Comparison of ENCODE assay signal across 2 cellular contexts in the genomic region with DNA sequence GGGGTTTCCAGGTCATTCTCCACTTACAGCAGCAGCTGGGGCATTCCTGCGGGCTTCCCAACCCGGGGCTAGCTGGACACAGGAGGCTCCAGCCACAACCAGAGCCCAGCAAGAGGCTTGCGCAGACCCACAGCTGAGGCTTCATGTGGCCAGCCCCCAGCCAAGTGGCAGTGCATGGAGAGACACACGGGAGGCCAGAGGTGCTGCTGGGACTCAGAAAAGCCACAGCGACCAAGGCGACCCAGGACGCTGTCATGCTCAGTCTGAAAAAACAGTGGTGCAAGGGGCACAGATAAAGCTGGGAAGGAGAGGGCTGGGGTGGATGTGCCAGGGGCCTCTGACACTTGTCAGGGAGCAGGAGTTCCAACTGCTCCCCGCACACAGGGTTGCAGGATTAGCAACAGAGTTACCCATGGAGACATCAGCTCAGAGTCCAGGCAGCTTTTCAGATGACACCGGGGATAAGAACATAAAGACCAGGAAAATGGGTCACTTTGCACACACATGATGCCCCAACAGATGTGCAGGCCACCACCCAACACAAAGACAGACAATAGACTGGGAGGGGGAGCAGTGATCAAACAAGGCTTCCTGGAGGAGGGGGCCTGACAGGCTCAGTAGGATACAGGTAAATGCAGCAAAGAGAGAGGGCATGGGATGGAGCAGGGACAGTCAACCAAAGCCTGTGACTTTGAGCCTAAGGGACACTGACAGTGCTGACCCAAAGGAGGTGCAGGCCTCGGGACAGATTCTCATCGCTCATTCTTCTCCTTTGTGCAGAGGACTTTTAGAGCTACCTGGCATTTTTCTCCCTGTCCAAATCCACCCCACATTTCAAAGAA.
TF ChIP-seq lines count a peak whose summit lies in the region.

No MANE protein-coding gene starts in this region.

TF ChIP-seq in SK-N-SH, 30 proteins besides CTCF, POLR2A, EP300 and RAD21 (continued from another document):
- TF ChIP-seq RXRA (IDR thresholded peaks at IDR 0.05; ENCODE audit: borderline replicate concordance, low read depth) (no peak), FOSL2 (IDR thresholded peaks at IDR 0.05; ENCODE audit: borderline replicate concordance, low read depth) (no peak), JUND (IDR thresholded peaks at IDR 0.05) (no peak), NRF1 (IDR thresholded peaks at IDR 0.05; ENCODE audit: low read depth, low read length) (no peak), POLR2AphosphoS5 (IDR thresholded peaks at IDR 0.05; ENCODE audit: low read depth, low read length) (no peak), FOXM1 (IDR thresholded peaks at IDR 0.05; ENCODE audit: low read depth) (no peak), YY1 (IDR thresholded peaks at IDR 0.05; ENCODE audit: low read depth) (no peak), RFX5 (IDR thresholded peaks at IDR 0.05; ENCODE audit: low read length) (no peak), NFIC (IDR thresholded peaks at IDR 0.05; ENCODE audit: borderline replicate concordance) (no peak), TEAD4 (IDR thresholded peaks at IDR 0.05; ENCODE audit: borderline replicate concordance, insufficient read depth) (no peak)
- TF ChIP-seq, protein P1, sequence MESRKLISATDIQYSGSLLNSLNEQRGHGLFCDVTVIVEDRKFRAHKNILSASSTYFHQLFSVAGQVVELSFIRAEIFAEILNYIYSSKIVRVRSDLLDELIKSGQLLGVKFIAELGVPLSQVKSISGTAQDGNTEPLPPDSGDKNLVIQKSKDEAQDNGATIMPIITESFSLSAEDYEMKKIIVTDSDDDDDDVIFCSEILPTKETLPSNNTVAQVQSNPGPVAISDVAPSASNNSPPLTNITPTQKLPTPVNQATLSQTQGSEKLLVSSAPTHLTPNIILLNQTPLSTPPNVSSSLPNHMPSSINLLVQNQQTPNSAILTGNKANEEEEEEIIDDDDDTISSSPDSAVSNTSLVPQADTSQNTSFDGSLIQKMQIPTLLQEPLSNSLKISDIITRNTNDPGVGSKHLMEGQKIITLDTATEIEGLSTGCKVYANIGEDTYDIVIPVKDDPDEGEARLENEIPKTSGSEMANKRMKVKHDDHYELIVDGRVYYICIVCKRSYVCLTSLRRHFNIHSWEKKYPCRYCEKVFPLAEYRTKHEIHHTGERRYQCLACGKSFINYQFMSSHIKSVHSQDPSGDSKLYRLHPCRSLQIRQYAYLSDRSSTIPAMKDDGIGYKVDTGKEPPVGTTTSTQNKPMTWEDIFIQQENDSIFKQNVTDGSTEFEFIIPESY (IDR thresholded peaks at IDR 0.05; ENCODE audit: borderline replicate concordance, low read depth) = no peak
- TF ChIP-seq, protein P2, sequence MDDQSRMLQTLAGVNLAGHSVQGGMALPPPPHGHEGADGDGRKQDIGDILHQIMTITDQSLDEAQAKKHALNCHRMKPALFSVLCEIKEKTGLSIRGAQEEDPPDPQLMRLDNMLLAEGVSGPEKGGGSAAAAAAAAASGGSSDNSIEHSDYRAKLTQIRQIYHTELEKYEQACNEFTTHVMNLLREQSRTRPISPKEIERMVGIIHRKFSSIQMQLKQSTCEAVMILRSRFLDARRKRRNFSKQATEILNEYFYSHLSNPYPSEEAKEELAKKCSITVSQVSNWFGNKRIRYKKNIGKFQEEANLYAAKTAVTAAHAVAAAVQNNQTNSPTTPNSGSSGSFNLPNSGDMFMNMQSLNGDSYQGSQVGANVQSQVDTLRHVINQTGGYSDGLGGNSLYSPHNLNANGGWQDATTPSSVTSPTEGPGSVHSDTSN (IDR thresholded peaks at IDR 0.05) = no peak
- TF ChIP-seq, protein P3, sequence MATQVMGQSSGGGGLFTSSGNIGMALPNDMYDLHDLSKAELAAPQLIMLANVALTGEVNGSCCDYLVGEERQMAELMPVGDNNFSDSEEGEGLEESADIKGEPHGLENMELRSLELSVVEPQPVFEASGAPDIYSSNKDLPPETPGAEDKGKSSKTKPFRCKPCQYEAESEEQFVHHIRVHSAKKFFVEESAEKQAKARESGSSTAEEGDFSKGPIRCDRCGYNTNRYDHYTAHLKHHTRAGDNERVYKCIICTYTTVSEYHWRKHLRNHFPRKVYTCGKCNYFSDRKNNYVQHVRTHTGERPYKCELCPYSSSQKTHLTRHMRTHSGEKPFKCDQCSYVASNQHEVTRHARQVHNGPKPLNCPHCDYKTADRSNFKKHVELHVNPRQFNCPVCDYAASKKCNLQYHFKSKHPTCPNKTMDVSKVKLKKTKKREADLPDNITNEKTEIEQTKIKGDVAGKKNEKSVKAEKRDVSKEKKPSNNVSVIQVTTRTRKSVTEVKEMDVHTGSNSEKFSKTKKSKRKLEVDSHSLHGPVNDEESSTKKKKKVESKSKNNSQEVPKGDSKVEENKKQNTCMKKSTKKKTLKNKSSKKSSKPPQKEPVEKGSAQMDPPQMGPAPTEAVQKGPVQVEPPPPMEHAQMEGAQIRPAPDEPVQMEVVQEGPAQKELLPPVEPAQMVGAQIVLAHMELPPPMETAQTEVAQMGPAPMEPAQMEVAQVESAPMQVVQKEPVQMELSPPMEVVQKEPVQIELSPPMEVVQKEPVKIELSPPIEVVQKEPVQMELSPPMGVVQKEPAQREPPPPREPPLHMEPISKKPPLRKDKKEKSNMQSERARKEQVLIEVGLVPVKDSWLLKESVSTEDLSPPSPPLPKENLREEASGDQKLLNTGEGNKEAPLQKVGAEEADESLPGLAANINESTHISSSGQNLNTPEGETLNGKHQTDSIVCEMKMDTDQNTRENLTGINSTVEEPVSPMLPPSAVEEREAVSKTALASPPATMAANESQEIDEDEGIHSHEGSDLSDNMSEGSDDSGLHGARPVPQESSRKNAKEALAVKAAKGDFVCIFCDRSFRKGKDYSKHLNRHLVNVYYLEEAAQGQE (IDR thresholded peaks at IDR 0.05; ENCODE audit: low read depth, low read length) = no peak

TF ChIP-seq in SK-N-SH treated with all-trans-retinoic acid at 6 μM for 48 hours, 23 proteins besides CTCF, POLR2A, EP300 and RAD21 (continued from another document):
- TF ChIP-seq, protein P4, sequence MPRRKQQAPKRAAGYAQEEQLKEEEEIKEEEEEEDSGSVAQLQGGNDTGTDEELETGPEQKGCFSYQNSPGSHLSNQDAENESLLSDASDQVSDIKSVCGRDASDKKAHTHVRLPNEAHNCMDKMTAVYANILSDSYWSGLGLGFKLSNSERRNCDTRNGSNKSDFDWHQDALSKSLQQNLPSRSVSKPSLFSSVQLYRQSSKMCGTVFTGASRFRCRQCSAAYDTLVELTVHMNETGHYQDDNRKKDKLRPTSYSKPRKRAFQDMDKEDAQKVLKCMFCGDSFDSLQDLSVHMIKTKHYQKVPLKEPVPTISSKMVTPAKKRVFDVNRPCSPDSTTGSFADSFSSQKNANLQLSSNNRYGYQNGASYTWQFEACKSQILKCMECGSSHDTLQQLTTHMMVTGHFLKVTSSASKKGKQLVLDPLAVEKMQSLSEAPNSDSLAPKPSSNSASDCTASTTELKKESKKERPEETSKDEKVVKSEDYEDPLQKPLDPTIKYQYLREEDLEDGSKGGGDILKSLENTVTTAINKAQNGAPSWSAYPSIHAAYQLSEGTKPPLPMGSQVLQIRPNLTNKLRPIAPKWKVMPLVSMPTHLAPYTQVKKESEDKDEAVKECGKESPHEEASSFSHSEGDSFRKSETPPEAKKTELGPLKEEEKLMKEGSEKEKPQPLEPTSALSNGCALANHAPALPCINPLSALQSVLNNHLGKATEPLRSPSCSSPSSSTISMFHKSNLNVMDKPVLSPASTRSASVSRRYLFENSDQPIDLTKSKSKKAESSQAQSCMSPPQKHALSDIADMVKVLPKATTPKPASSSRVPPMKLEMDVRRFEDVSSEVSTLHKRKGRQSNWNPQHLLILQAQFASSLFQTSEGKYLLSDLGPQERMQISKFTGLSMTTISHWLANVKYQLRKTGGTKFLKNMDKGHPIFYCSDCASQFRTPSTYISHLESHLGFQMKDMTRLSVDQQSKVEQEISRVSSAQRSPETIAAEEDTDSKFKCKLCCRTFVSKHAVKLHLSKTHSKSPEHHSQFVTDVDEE (CRISPR knock-in tag; IDR thresholded peaks at IDR 0.05) = no peak
- TF ChIP-seq ZNF8 (CRISPR knock-in tag; IDR thresholded peaks at IDR 0.05) (no peak), ESRRG (CRISPR knock-in tag; IDR thresholded peaks at IDR 0.05) (no peak), ISL1 (CRISPR knock-in tag; IDR thresholded peaks at IDR 0.05) (no peak), CSDC2 (CRISPR knock-in tag; IDR thresholded peaks at IDR 0.05) (no peak), ARNTL (CRISPR knock-in tag; IDR thresholded peaks at IDR 0.05; ENCODE audit: borderline replicate concordance, low read depth) (no peak), ZNF70 (CRISPR knock-in tag; IDR thresholded peaks at IDR 0.05) (no peak), PPARA (CRISPR knock-in tag; IDR thresholded peaks at IDR 0.05; ENCODE audit: borderline replicate concordance) (no peak), ZFP30 (CRISPR knock-in tag; IDR thresholded peaks at IDR 0.05) (no peak)
- TF ChIP-seq, protein P5, sequence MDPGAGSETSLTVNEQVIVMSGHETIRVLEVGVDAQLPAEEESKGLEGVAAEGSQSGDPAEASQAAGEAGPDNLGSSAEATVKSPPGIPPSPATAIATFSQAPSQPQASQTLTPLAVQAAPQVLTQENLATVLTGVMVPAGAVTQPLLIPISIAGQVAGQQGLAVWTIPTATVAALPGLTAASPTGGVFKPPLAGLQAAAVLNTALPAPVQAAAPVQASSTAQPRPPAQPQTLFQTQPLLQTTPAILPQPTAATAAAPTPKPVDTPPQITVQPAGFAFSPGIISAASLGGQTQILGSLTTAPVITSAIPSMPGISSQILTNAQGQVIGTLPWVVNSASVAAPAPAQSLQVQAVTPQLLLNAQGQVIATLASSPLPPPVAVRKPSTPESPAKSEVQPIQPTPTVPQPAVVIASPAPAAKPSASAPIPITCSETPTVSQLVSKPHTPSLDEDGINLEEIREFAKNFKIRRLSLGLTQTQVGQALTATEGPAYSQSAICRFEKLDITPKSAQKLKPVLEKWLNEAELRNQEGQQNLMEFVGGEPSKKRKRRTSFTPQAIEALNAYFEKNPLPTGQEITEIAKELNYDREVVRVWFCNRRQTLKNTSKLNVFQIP (CRISPR knock-in tag; IDR thresholded peaks at IDR 0.05; ENCODE audit: borderline replicate concordance, low read depth) = no peak
- TF ChIP-seq, protein P6, sequence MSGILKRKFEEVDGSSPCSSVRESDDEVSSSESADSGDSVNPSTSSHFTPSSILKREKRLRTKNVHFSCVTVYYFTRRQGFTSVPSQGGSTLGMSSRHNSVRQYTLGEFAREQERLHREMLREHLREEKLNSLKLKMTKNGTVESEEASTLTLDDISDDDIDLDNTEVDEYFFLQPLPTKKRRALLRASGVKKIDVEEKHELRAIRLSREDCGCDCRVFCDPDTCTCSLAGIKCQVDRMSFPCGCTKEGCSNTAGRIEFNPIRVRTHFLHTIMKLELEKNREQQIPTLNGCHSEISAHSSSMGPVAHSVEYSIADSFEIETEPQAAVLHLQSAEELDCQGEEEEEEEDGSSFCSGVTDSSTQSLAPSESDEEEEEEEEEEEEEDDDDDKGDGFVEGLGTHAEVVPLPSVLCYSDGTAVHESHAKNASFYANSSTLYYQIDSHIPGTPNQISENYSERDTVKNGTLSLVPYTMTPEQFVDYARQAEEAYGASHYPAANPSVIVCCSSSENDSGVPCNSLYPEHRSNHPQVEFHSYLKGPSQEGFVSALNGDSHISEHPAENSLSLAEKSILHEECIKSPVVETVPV (CRISPR knock-in tag; IDR thresholded peaks at IDR 0.05) = no peak
- TF ChIP-seq, protein P7, sequence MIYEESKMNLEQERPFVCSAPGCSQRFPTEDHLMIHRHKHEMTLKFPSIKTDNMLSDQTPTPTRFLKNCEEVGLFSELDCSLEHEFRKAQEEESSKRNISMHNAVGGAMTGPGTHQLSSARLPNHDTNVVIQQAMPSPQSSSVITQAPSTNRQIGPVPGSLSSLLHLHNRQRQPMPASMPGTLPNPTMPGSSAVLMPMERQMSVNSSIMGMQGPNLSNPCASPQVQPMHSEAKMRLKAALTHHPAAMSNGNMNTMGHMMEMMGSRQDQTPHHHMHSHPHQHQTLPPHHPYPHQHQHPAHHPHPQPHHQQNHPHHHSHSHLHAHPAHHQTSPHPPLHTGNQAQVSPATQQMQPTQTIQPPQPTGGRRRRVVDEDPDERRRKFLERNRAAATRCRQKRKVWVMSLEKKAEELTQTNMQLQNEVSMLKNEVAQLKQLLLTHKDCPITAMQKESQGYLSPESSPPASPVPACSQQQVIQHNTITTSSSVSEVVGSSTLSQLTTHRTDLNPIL (CRISPR knock-in tag; IDR thresholded peaks at IDR 0.05; ENCODE audit: low read depth) = no peak
